In the genomic region with DNA sequence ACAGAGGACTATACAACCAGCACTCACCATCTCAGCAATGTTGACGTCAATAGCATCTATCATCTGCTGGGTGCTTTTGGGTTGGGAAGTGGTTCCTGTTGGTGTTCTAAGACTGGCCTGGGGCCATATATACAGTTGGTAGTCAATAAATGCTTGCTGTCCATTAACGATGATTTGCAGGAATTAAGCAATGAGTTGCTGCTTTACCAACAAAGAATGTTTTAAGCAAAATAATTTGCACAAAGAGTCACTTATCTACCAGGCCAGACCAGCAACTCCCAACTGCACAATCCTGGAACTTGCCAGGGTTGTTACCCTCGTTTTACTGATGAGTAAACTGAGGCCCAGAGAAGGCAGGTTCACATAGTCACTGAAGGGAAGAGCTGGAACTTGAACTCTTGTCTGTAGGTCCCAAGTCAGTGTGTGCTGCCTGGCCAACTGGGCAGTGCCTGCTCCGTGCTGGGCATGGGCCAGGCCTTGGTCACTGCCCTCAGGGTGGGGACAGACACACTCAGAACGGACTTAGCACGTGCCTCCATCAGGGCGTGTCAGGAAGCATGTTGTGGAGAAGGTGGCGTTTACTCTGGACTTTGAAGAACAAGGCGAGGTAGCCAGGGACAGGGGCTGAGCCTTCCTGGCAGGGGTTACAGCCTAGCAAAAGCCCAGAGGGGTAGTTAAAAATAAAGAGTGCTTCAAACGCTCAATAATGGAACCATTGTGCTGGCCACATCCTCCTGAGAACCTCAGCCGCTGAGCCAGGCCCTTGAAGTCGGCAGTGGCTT, we compare ENCODE assay signal across 12 cellular contexts. TPM values are rescaled to one million over a fixed set of nuclear protein-coding genes. Genes with fewer than 3 reads are reported as not detected.
DNase-seq lines count a peak whose midpoint lies in the region; ATAC-seq, FAIRE-seq and TF ChIP-seq lines count a peak whose summit lies in the region.
"Had no signal": no experiment of that assay in that cellular context is flagged by ENCODE, and none has a peak within 500 bp of the region (broad histone marks: within the 10 kb centered on the region; RNA-seq: fewer than 3 reads in every experiment).

No MANE protein-coding gene starts in this region.

- H3K4me3 ChIP-seq in lower lobe of right lung (no peak overlapping the region), transverse colon (no peak overlapping the region)

- H3K9me3 ChIP-seq in lower lobe of right lung (no peaks in the 10 kb centered on the region), transverse colon (no peaks in the 10 kb centered on the region)
- H3K9me3 ChIP-seq: BE2C had no signal

- H3K9me3 Mint-ChIP-seq in activated CD8-positive, alpha-beta T cell treated with anti-CD3 and anti-CD28 coated beads, Interleukin-2, amount 10 ng/mL, durations not matched to agents 7 days and 5 days (ENCODE audit: insufficient read depth), result no peaks in the 10 kb centered on the region
- no peaks in the 10 kb centered on the region for H3K9me3 Mint-ChIP-seq in activated T-cell treated with anti-CD3 and anti-CD28 coated beads, Interleukin-2, amount 50 U/mL, for 4 hours

- H3K4me3 Mint-ChIP-seq in activated CD8-positive, alpha-beta T cell treated with anti-CD3 and anti-CD28 coated beads, Interleukin-2, amount 10 ng/mL, durations not matched to agents 7 days and 5 days, result no peak overlapping the region
- H3K4me3 Mint-ChIP-seq in activated T-cell treated with anti-CD3 and anti-CD28 coated beads, Interleukin-2, amount 50 U/mL, for 4 hours, result no peak overlapping the region

- TF ChIP-seq EP300 in transverse colon (IDR thresholded peaks at IDR 0.05; ENCODE audit: low read depth), result no peak

- H3K4me1 Mint-ChIP-seq in activated CD8-positive, alpha-beta T cell treated with anti-CD3 and anti-CD28 coated beads, Interleukin-2, amount 10 ng/mL, durations not matched to agents 7 days and 5 days (ENCODE audit: low read depth), result peaks cover 36% of the 10 kb centered on the region
- peaks cover 15% of the 10 kb centered on the region for H3K4me1 Mint-ChIP-seq in activated T-cell treated with anti-CD3 and anti-CD28 coated beads, Interleukin-2, amount 50 U/mL, for 4 hours (ENCODE audit: low read depth)

- peak; percentile 23 for TF ChIP-seq POLR2A in transverse colon (IDR thresholded peaks at IDR 0.05)

- H3K4me1 ChIP-seq in lower lobe of right lung, result peaks cover 26% of the 10 kb centered on the region
- H3K4me1 ChIP-seq in transverse colon, result peaks cover 5 to 52% (median 38%) of the 10 kb centered on the region in 4 donors
- H3K4me1 ChIP-seq: BE2C had no signal

- DNase-seq in activated gamma-delta T cell treated with Interleukin-2 at 50 U/mL for 16 hours (peak; percentile 21), activated gamma-delta T cell (lab: John Stamatoyannopoulos, UW) (no peak), lower lobe of right lung (peak; percentile 81), transverse colon (peak; percentile 87), NCI-H510A (lab: John Stamatoyannopoulos, UW) (no peak), RCC 7860 (ENCODE audit: low spot score) (no peak)
- DNase-seq in activated CD8-positive, alpha-beta T cell treated with anti-CD3 and anti-CD28 coated beads, Interleukin-2, amount 10 ng/mL, durations not matched to agents 7 days and 5 days, result peak; percentile 80
- DNase-seq in activated T-cell treated with anti-CD3 and anti-CD28 coated beads, Interleukin-2, amount 50 U/mL, for 4 hours, result no peak
- DNase-seq: activated CD4-positive, alpha-beta T cell treated with anti-CD3 and anti-CD28 coated beads, Interleukin-2, amount 50 U/mL, for 1 hour; amniotic stem cell; NCI-H1092 had no signal

- in situ Hi-C loops in transverse colon (cut with MboI; ENCODE audit: low pct_ligation_motif_present in 1 of 4, low pct_unique_long_range_greater_than_20kb in 1 of 4, low sequenced_read_pairs in 3 of 4), result no loop called here

- WGBS in transverse colon (ENCODE audit: low coverage in 1 of 2), 2 donors, result 52 to 90% methylated on average over 2 to 12 of the region's 12 CpGs

- POLR2A ChIA-PET in activated CD8-positive, alpha-beta T cell treated with anti-CD3 and anti-CD28 coated beads, Interleukin-2, amount 10 ng/mL, durations not matched to agents 7 days and 5 days (lab: Charles Lee), result interaction anchor here (1.0 to 1.1 kb wide), 2 partner anchors 54 to 165 kb away, joined by 3 to 4 read pairs; partner anchors contain the start of genes MANBAL, MROH8 and RPN2

- H3K27ac ChIP-seq in lower lobe of right lung, result peak overlapping the region; percentile 82
- peak overlapping the region; percentile 92 to 93 (median 93) for H3K27ac ChIP-seq in transverse colon

- intact Hi-C loops in lower lobe of right lung (cut with DNase I), result no loop called here
- intact Hi-C loops in transverse colon (cut with DNase I; ENCODE audit: low total_unique reads), result no loop called here

- CTCF ChIA-PET in activated CD8-positive, alpha-beta T cell treated with anti-CD3 and anti-CD28 coated beads, Interleukin-2, amount 10 ng/mL, durations not matched to agents 7 days and 5 days (lab: Charles Lee), result interaction anchor here (1.0 to 1.5 kb wide), 2 partner anchors 12 to 66 kb away, joined by 4 to 5 read pairs; no protein-coding TSS in a partner anchor

- H3K27me3 Mint-ChIP-seq in activated CD8-positive, alpha-beta T cell treated with anti-CD3 and anti-CD28 coated beads, Interleukin-2, amount 10 ng/mL, durations not matched to agents 7 days and 5 days (ENCODE audit: low read depth), result no peaks in the 10 kb centered on the region
- H3K27me3 Mint-ChIP-seq in activated T-cell treated with anti-CD3 and anti-CD28 coated beads, Interleukin-2, amount 50 U/mL, for 4 hours (ENCODE audit: low read depth), result no peaks in the 10 kb centered on the region

- FAIRE-seq in RCC 7860 (lab: Jason Lieb, UNC), result no peak

- H3K27me3 ChIP-seq in lower lobe of right lung (ENCODE audit: low read depth) (no peaks in the 10 kb centered on the region), transverse colon (no peaks in the 10 kb centered on the region)
- H3K27me3 ChIP-seq: BE2C had no signal

- H3K27ac Mint-ChIP-seq in activated CD8-positive, alpha-beta T cell treated with anti-CD3 and anti-CD28 coated beads, Interleukin-2, amount 10 ng/mL, durations not matched to agents 7 days and 5 days, result peak overlapping the region; percentile 72

- H3K36me3 ChIP-seq in lower lobe of right lung, result no peaks in the 10 kb centered on the region
- no peaks in the 10 kb centered on the region for H3K36me3 ChIP-seq in transverse colon
- H3K36me3 ChIP-seq: BE2C had no signal

- no peaks in the 10 kb centered on the region for H3K36me3 Mint-ChIP-seq in activated CD8-positive, alpha-beta T cell treated with anti-CD3 and anti-CD28 coated beads, Interleukin-2, amount 10 ng/mL, durations not matched to agents 7 days and 5 days (ENCODE audit: low read depth)
- no peaks in the 10 kb centered on the region for H3K36me3 Mint-ChIP-seq in activated T-cell treated with anti-CD3 and anti-CD28 coated beads, Interleukin-2, amount 50 U/mL, for 4 hours (ENCODE audit: insufficient read depth)

- TF ChIP-seq CTCF in lower lobe of right lung (IDR thresholded peaks at IDR 0.05), result no peak
- TF ChIP-seq CTCF in transverse colon (IDR thresholded peaks at IDR 0.05), result no peak

- ATAC-seq in activated CD8-positive, alpha-beta T cell treated with anti-CD3 and anti-CD28 coated beads, Interleukin-2, amount 10 ng/mL, durations not matched to agents 7 days and 5 days, result peak; percentile 73
- peak; percentile 58 to 73 for ATAC-seq in lower lobe of right lung
- ATAC-seq in activated T-cell treated with anti-CD3 and anti-CD28 coated beads, Interleukin-2, amount 50 U/mL, for 4 hours, result no peak

RNA-seq across cellular contexts. Expression of gene SRC, which starts 2.5 kb away (rescaled TPM):
- 1 to 10 TPM; 3.2 to 6.5 TPM for total RNA-seq in activated CD8-positive, alpha-beta T cell treated with anti-CD3 and anti-CD28 coated beads, Interleukin-2, amount 10 ng/mL, durations not matched to agents 7 days and 5 days
- total RNA-seq in lower lobe of right lung (72.7 TPM), transverse colon (100 to 1,000 TPM in 3 of 4 donors, 10 to 100 TPM in 1; 87.0 to 155 (median 130) TPM)
- total RNA-seq in activated T-cell treated with anti-CD3 and anti-CD28 coated beads, Interleukin-2, amount 50 U/mL, for 4 hours, result 1 to 10 TPM; 2.8 to 4.7 (median 3.8) TPM

RNA-seq across cellular contexts. Expression of gene MANBAL, which starts 53.9 kb away (rescaled TPM):
- 10 to 100 TPM; 10.1 to 10.9 TPM for total RNA-seq in activated CD8-positive, alpha-beta T cell treated with anti-CD3 and anti-CD28 coated beads, Interleukin-2, amount 10 ng/mL, durations not matched to agents 7 days and 5 days
- 28.2 TPM for total RNA-seq in lower lobe of right lung
- total RNA-seq in transverse colon, result 10 to 100 TPM in 3 of 4 donors, 1 to 10 TPM in 1; 8.8 to 31.4 (median 21.3) TPM
- total RNA-seq in activated T-cell treated with anti-CD3 and anti-CD28 coated beads, Interleukin-2, amount 50 U/mL, for 4 hours, result 10 to 100 TPM; 15.3 to 16.6 (median 15.7) TPM

Comparison
In these comparisons a context has a peak if more than half of its experiments do, and no peak if none do; other contexts are left out.
1. DNase-seq: peak in activated gamma-delta T cell treated with Interleukin-2 at 50 U/mL for 16 hours (single experiment), activated CD8-positive, alpha-beta T cell treated with anti-CD3 and anti-CD28 coated beads, Interleukin-2, amount 10 ng/mL, durations not matched to agents 7 days and 5 days (single experiment), lower lobe of right lung (single experiment) and transverse colon (single experiment); none in activated gamma-delta T cell (single experiment), activated T-cell treated with anti-CD3 and anti-CD28 coated beads, Interleukin-2, amount 50 U/mL, for 4 hours (single experiment), NCI-H510A (single experiment) and RCC 7860 (single experiment).
2. ATAC-seq: peak in activated CD8-positive, alpha-beta T cell treated with anti-CD3 and anti-CD28 coated beads, Interleukin-2, amount 10 ng/mL, durations not matched to agents 7 days and 5 days (single experiment) and lower lobe of right lung (2 of 2); none in activated T-cell treated with anti-CD3 and anti-CD28 coated beads, Interleukin-2, amount 50 U/mL, for 4 hours (0 of 2).